ENCODE assay signal across 1 cellular context in genomic region chr7:142670504-142670903, GRCh38.
TF ChIP-seq lines count a peak whose summit lies in the region.

No MANE protein-coding gene starts in this region.

TF ChIP-seq in K562, 482 proteins besides CTCF, POLR2A, EP300 and RAD21 (continued from another document):
- TF ChIP-seq AFF4 (CRISPR knock-in tag; IDR thresholded peaks at IDR 0.05) (no peak), ZNF143 (CRISPR knock-in tag; IDR thresholded peaks at IDR 0.05) (no peak), ARHGAP35 (IDR thresholded peaks at IDR 0.05; ENCODE audit: partially characterized antibody) (no peak), HNRNPLL (IDR thresholded peaks at IDR 0.05; ENCODE audit: low read depth, low read length, poor library complexity, severe bottlenecking) (no peak), GTF2E2 (tag; IDR thresholded peaks at IDR 0.05) (no peak), ARID4B (CRISPR knock-in tag; IDR thresholded peaks at IDR 0.05) (no peak), C11orf30 (IDR thresholded peaks at IDR 0.05; ENCODE audit: low read depth) (no peak), CEBPZ (IDR thresholded peaks at IDR 0.05; ENCODE audit: borderline replicate concordance, low read depth, low read length) (no peak), HNRNPK (IDR thresholded peaks at IDR 0.05; ENCODE audit: low read depth, low read length, poor library complexity, severe bottlenecking) (no peak), E2F8 (IDR thresholded peaks at IDR 0.05; ENCODE audit: low read depth, partially characterized antibody) (no peak)
